Comparison of ENCODE assay signal across 40 cellular contexts in genomic region chrX:72301781-72302180, GRCh38. TPM values are rescaled to one million over a fixed set of nuclear protein-coding genes. Genes with fewer than 3 reads are reported as not detected.
"Had no signal": no experiment of that assay in that cellular context is flagged by ENCODE, and none has a peak within 500 bp of the region (broad histone marks: within the 10 kb centered on the region; RNA-seq: fewer than 3 reads in every experiment).

No MANE protein-coding gene starts in this region.

- ATAC-seq: activated naive CD4-positive, alpha-beta T cell treated with anti-CD3 and anti-CD28 coated beads, Interleukin-2, amount 50 U/mL, for 72 hours; activated naive CD8-positive, alpha-beta T cell treated with anti-CD3 and anti-CD28 coated beads, Interleukin-2, amount 50 U/mL, for 24 hours; activated T-cell treated with anti-CD3 and anti-CD28 coated beads, Interleukin-2, amount 50 U/mL, for 4 hours; activated T-cell treated with anti-CD3 and anti-CD28 coated beads, Interleukin-2, amount 50 U/mL, for 72 hours; activated T-helper 17 cell treated with anti-CD3 and anti-CD28 coated beads, Interleukin-2, amount 50 U/mL, for 72 hours; body of pancreas had no signal

- H3K4me1 Mint-ChIP-seq: activated T-helper 17 cell treated with anti-CD3 and anti-CD28 coated beads, Interleukin-2, amount 50 U/mL, for 72 hours had no signal

- H3K36me3 Mint-ChIP-seq: activated naive CD4-positive, alpha-beta T cell treated with anti-CD3 and anti-CD28 coated beads, Interleukin-2, amount 10 ng/mL, durations not matched to agents 7 days and 5 days; activated naive CD4-positive, alpha-beta T cell treated with anti-CD3 and anti-CD28 coated beads, Interleukin-2, amount 50 U/mL, for 24 hours; activated naive CD4-positive, alpha-beta T cell treated with anti-CD3 and anti-CD28 coated beads, Interleukin-2, amount 50 U/mL, for 72 hours; activated naive CD8-positive, alpha-beta T cell; activated naive CD8-positive, alpha-beta T cell treated with anti-CD3 and anti-CD28 coated beads for 36 hours; activated naive CD8-positive, alpha-beta T cell treated with anti-CD3 and anti-CD28 coated beads, Interleukin-2, amount 10 ng/mL, durations not matched to agents 7 days and 5 days had no signal

- H3K4me3 ChIP-seq: adrenal gland, ascending aorta, body of pancreas, breast epithelium, cardiac muscle cell had no signal

- H3K4me3 Mint-ChIP-seq: activated naive CD4-positive, alpha-beta T cell treated with anti-CD3 and anti-CD28 coated beads for 36 hours; activated naive CD4-positive, alpha-beta T cell treated with anti-CD3 and anti-CD28 coated beads, Interleukin-2, amount 10 ng/mL, durations not matched to agents 7 days and 5 days; activated naive CD4-positive, alpha-beta T cell treated with anti-CD3 and anti-CD28 coated beads, Interleukin-2, amount 50 U/mL, for 24 hours; activated naive CD8-positive, alpha-beta T cell; activated naive CD8-positive, alpha-beta T cell treated with anti-CD3 and anti-CD28 coated beads for 36 hours; activated naive CD8-positive, alpha-beta T cell treated with anti-CD3 and anti-CD28 coated beads, Interleukin-2, amount 10 ng/mL, durations not matched to agents 7 days and 5 days; activated naive CD8-positive, alpha-beta T cell treated with anti-CD3 and anti-CD28 coated beads, Interleukin-2, amount 50 U/mL, for 24 hours; activated T-cell treated with anti-CD3 and anti-CD28 coated beads, Interleukin-2, amount 50 U/mL, for 24 hours; activated T-cell treated with anti-CD3 and anti-CD28 coated beads, Interleukin-2, amount 50 U/mL, for 4 hours; activated T-cell treated with anti-CD3 and anti-CD28 coated beads, Interleukin-2, amount 50 U/mL, for 72 hours; activated T-helper 1 cell treated with anti-CD3 and anti-CD28 coated beads, Interleukin-12 subunit alpha, Interleukin-12 subunit beta, Interleukin-2, Interleukin-4 antibody, amounts not matched to agents 30 ng/mL and 10 ng/mL and 1 ng/mL, durations not matched to agents 14 hours and 24 hours and 36 hours; activated T-helper 17 cell treated with anti-CD3 and anti-CD28 coated beads, Interleukin-2, amount 50 U/mL, for 72 hours; central memory CD8-positive, alpha-beta T cell had no signal

- H3K27me3 ChIP-seq: body of pancreas had no signal

- H3K9me3 Mint-ChIP-seq: activated naive CD4-positive, alpha-beta T cell treated with anti-CD3 and anti-CD28 coated beads for 36 hours; activated naive CD4-positive, alpha-beta T cell treated with anti-CD3 and anti-CD28 coated beads, Interleukin-2, amount 10 ng/mL, durations not matched to agents 7 days and 5 days; activated naive CD4-positive, alpha-beta T cell treated with anti-CD3 and anti-CD28 coated beads, Interleukin-2, amount 50 U/mL, for 24 hours; activated naive CD4-positive, alpha-beta T cell treated with anti-CD3 and anti-CD28 coated beads, Interleukin-2, amount 50 U/mL, for 72 hours; activated naive CD8-positive, alpha-beta T cell treated with anti-CD3 and anti-CD28 coated beads for 36 hours; activated naive CD8-positive, alpha-beta T cell treated with anti-CD3 and anti-CD28 coated beads, Interleukin-2, amount 10 ng/mL, durations not matched to agents 7 days and 5 days; activated naive CD8-positive, alpha-beta T cell treated with anti-CD3 and anti-CD28 coated beads, Interleukin-2, amount 50 U/mL, for 24 hours; activated T-cell treated with anti-CD3 and anti-CD28 coated beads, Interleukin-2, amount 50 U/mL, for 24 hours; activated T-cell treated with anti-CD3 and anti-CD28 coated beads, Interleukin-2, amount 50 U/mL, for 4 hours; activated T-cell treated with anti-CD3 and anti-CD28 coated beads, Interleukin-2, amount 50 U/mL, for 72 hours; activated T-helper 1 cell treated with anti-CD3 and anti-CD28 coated beads, Interleukin-12 subunit alpha, Interleukin-12 subunit beta, Interleukin-2, Interleukin-4 antibody, amounts not matched to agents 30 ng/mL and 10 ng/mL and 1 ng/mL, durations not matched to agents 14 hours and 24 hours and 36 hours; activated T-helper 17 cell treated with anti-CD3 and anti-CD28 coated beads, Interleukin-2, amount 50 U/mL, for 72 hours; activated T-helper 2 cell treated with anti-CD3 and anti-CD28 coated beads, Interferon-gamma antibody, Interleukin-2, Interleukin-4, amounts not matched to agents 10 μg/mL and 5 μg/mL and 100 μg/mL, durations not matched to agents 14 hours and 24 hours and 36 hours; central memory CD8-positive, alpha-beta T cell had no signal

- DNase-seq: activated effector memory CD4-positive, alpha-beta T cell treated with anti-CD3 and anti-CD28 coated beads, Interleukin-2, amount 50 U/mL, for 16 hours; activated effector memory CD4-positive, alpha-beta T cell treated with Interleukin-2 at 50 U/mL for 16 hours; activated gamma-delta T cell; activated gamma-delta T cell treated with Interleukin-2 at 50 U/mL for 16 hours; activated naive CD4-positive, alpha-beta T cell; activated naive CD4-positive, alpha-beta T cell treated with anti-CD3 and anti-CD28 coated beads for 36 hours; activated naive CD4-positive, alpha-beta T cell treated with anti-CD3 and anti-CD28 coated beads, Interleukin-2, amount 10 ng/mL, durations not matched to agents 7 days and 5 days; activated naive CD4-positive, alpha-beta T cell treated with anti-CD3 and anti-CD28 coated beads, Interleukin-2, amount 50 U/mL, for 16 hours; activated naive CD4-positive, alpha-beta T cell treated with Interleukin-2 at 50 U/mL for 16 hours; activated naive CD8-positive, alpha-beta T cell treated with anti-CD3 and anti-CD28 coated beads for 36 hours; activated naive CD8-positive, alpha-beta T cell treated with anti-CD3 and anti-CD28 coated beads, Interleukin-2, amount 10 ng/mL, durations not matched to agents 7 days and 5 days; activated naive CD8-positive, alpha-beta T cell treated with anti-CD3 and anti-CD28 coated beads, Interleukin-2, amount 50 U/mL, for 24 hours; activated T-cell treated with anti-CD3 and anti-CD28 coated beads for 4 hours; activated T-cell treated with anti-CD3 and anti-CD28 coated beads, Interleukin-2, amount 50 U/mL, for 1 hour; activated T-cell treated with anti-CD3 and anti-CD28 coated beads, Interleukin-2, amount 50 U/mL, for 24 hours; activated T-cell treated with anti-CD3 and anti-CD28 coated beads, Interleukin-2, amount 50 U/mL, for 4 hours; activated T-cell treated with anti-CD3 and anti-CD28 coated beads, Interleukin-2, amount 50 U/mL, for 48 hours; activated T-cell treated with anti-CD3 and anti-CD28 coated beads, Interleukin-2, amount 50 U/mL, for 72 hours; adrenal gland; amniotic stem cell; amygdala; aorta; body of pancreas; brain microvascular endothelial cell; caudate nucleus; central memory CD4-positive, alpha-beta T cell; cerebellar nuclear complex had no signal

- H3K9me3 ChIP-seq: adrenal gland, ascending aorta, body of pancreas, breast epithelium had no signal

- H3K27ac Mint-ChIP-seq: activated naive CD4-positive, alpha-beta T cell treated with anti-CD3 and anti-CD28 coated beads for 36 hours; activated naive CD4-positive, alpha-beta T cell treated with anti-CD3 and anti-CD28 coated beads, Interleukin-2, amount 10 ng/mL, durations not matched to agents 7 days and 5 days; activated naive CD4-positive, alpha-beta T cell treated with anti-CD3 and anti-CD28 coated beads, Interleukin-2, amount 50 U/mL, for 24 hours; activated naive CD4-positive, alpha-beta T cell treated with anti-CD3 and anti-CD28 coated beads, Interleukin-2, amount 50 U/mL, for 72 hours; activated naive CD8-positive, alpha-beta T cell; activated naive CD8-positive, alpha-beta T cell treated with anti-CD3 and anti-CD28 coated beads for 36 hours; activated naive CD8-positive, alpha-beta T cell treated with anti-CD3 and anti-CD28 coated beads, Interleukin-2, amount 10 ng/mL, durations not matched to agents 7 days and 5 days; activated naive CD8-positive, alpha-beta T cell treated with anti-CD3 and anti-CD28 coated beads, Interleukin-2, amount 50 U/mL, for 24 hours; activated T-cell treated with anti-CD3 and anti-CD28 coated beads, Interleukin-2, amount 50 U/mL, for 24 hours; activated T-cell treated with anti-CD3 and anti-CD28 coated beads, Interleukin-2, amount 50 U/mL, for 72 hours; activated T-helper 1 cell treated with anti-CD3 and anti-CD28 coated beads, Interleukin-12 subunit alpha, Interleukin-12 subunit beta, Interleukin-2, Interleukin-4 antibody, amounts not matched to agents 30 ng/mL and 10 ng/mL and 1 ng/mL, durations not matched to agents 14 hours and 24 hours and 36 hours; activated T-helper 17 cell treated with anti-CD3 and anti-CD28 coated beads, Interleukin-2, amount 50 U/mL, for 72 hours; activated T-helper 2 cell treated with anti-CD3 and anti-CD28 coated beads, Interferon-gamma antibody, Interleukin-2, Interleukin-4, amounts not matched to agents 10 μg/mL and 5 μg/mL and 100 μg/mL, durations not matched to agents 14 hours and 24 hours and 36 hours; brain had no signal

- H3K36me3 ChIP-seq: adrenal gland, ascending aorta, brain microvascular endothelial cell, breast epithelium, cardiac muscle cell had no signal

- H3K27ac ChIP-seq: adrenal gland, ascending aorta, body of pancreas, brain microvascular endothelial cell, breast epithelium, cardiac muscle cell had no signal

RNA-seq across cellular contexts. Expression of gene CITED1, which starts 3.9 kb away (rescaled TPM):
- total RNA-seq: activated naive CD4-positive, alpha-beta T cell treated with anti-CD3 and anti-CD28 coated beads for 36 hours; activated naive CD8-positive, alpha-beta T cell treated with anti-CD3 and anti-CD28 coated beads for 36 hours; activated T-cell treated with anti-CD3 and anti-CD28 coated beads, Interleukin-2, amount 50 U/mL, for 4 hours; activated T-helper 17 cell treated with anti-CD3 and anti-CD28 coated beads, Interleukin-2, amount 50 U/mL, for 72 hours; activated T-helper 2 cell treated with anti-CD3 and anti-CD28 coated beads, Interferon-gamma antibody, Interleukin-2, Interleukin-4, amounts not matched to agents 10 μg/mL and 5 μg/mL and 100 μg/mL, durations not matched to agents 14 hours and 24 hours and 36 hours; aorta; ascending aorta; astrocyte; body of pancreas; bronchial epithelial cell had no signal
